ENCODE assay signal across 1 cellular context in genomic region chr17:51152766-51153209, GRCh38.
TF ChIP-seq lines count a peak whose summit lies in the region.

No MANE protein-coding gene starts in this region.

TF ChIP-seq in HepG2, 621 proteins besides CTCF, POLR2A, EP300 and RAD21 (continued from another document):
- TF ChIP-seq, protein P1, sequence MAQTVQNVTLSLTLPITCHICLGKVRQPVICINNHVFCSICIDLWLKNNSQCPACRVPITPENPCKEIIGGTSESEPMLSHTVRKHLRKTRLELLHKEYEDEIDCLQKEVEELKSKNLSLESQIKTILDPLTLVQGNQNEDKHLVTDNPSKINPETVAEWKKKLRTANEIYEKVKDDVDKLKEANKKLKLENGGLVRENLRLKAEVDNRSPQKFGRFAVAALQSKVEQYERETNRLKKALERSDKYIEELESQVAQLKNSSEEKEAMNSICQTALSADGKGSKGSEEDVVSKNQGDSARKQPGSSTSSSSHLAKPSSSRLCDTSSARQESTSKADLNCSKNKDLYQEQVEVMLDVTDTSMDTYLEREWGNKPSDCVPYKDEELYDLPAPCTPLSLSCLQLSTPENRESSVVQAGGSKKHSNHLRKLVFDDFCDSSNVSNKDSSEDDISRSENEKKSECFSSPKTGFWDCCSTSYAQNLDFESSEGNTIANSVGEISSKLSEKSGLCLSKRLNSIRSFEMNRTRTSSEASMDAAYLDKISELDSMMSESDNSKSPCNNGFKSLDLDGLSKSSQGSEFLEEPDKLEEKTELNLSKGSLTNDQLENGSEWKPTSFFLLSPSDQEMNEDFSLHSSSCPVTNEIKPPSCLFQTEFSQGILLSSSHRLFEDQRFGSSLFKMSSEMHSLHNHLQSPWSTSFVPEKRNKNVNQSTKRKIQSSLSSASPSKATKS (CRISPR knock-in tag; IDR thresholded peaks at IDR 0.05) = peak; percentile 6; the same call in 1 of the 2 replicates
- TF ChIP-seq CREB1 (IDR thresholded peaks at IDR 0.05) (peak; percentile 72), CREB1 (CRISPR knock-in tag; IDR thresholded peaks at IDR 0.05) (no peak), ZNF543 (CRISPR knock-in tag; IDR thresholded peaks at IDR 0.05) (no peak), CENPT (CRISPR knock-in tag; IDR thresholded peaks at IDR 0.05; ENCODE audit: low read depth) (0 out of 2 replicates have a peak, but pooled peaks have one; percentile 2), SNAPC5 (CRISPR knock-in tag; IDR thresholded peaks at IDR 0.05; ENCODE audit: borderline replicate concordance) (0 out of 2 replicates have a peak, but pooled peaks have one; percentile 16), GRHL1 (CRISPR knock-in tag; conservative IDR thresholded peaks at IDR 0.05) (no peak), ARID2 (CRISPR knock-in tag; IDR thresholded peaks at IDR 0.05; ENCODE audit: borderline replicate concordance) (0 out of 2 replicates have a peak, but pooled peaks have one; percentile 17), ZBTB21 (CRISPR knock-in tag; IDR thresholded peaks at IDR 0.05) (peak; percentile 67), ZFAT (CRISPR knock-in tag; conservative IDR thresholded peaks at IDR 0.05) (0 out of 2 replicates have a peak, but pooled peaks have one; percentile 17), ZNF17 (CRISPR knock-in tag; IDR thresholded peaks at IDR 0.05) (peak; percentile 64; the same call in 1 of the 2 replicates), SYNCRIP (IDR thresholded peaks at IDR 0.05; ENCODE audit: insufficient read depth, low read depth, low read length) (no peak), ZNF615 (CRISPR knock-in tag; IDR thresholded peaks at IDR 0.05; ENCODE audit: borderline replicate concordance) (no peak), PRMT3 (CRISPR knock-in tag; IDR thresholded peaks at IDR 0.05; ENCODE audit: borderline replicate concordance, low read depth) (0 out of 2 replicates have a peak, but pooled peaks have one; percentile 39), ATF7 (IDR thresholded peaks at IDR 0.05) (peak; percentile 98), ATF7 (CRISPR knock-in tag; IDR thresholded peaks at IDR 0.05) (no peak)
- TF ChIP-seq, protein P2, sequence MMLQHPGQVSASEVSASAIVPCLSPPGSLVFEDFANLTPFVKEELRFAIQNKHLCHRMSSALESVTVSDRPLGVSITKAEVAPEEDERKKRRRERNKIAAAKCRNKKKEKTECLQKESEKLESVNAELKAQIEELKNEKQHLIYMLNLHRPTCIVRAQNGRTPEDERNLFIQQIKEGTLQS (CRISPR knock-in tag; IDR thresholded peaks at IDR 0.05) = 0 out of 2 replicates have a peak, but pooled peaks have one; percentile 34
